8 cellular contexts compared by ENCODE assay signal in the genomic region with DNA sequence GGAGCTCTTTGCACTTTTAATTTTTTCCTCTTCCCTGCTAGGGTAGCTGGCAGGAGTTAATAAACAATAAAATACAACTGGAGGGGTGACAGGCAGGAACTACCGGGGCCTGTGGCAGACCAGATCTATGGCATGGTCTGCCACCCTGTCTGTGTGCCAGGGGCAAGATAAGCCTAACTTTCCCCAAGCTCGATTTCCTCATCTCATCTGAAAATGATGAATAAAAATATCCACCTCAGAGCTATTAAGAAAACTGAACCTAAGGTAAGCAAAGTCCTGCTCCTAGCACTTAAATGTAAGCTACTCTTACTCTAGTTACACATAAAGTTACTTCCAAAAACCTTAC. TPM values are rescaled to one million over a fixed set of nuclear protein-coding genes. Genes with fewer than 3 reads are reported as not detected.
DNase-seq lines count a peak whose midpoint lies in the region; ATAC-seq and TF ChIP-seq lines count a peak whose summit lies in the region.

No MANE protein-coding gene starts in this region.

- peaks cover 12 to 14% of the 10 kb centered on the region in 2 donors for H3K36me3 Mint-ChIP-seq in CD14-positive monocyte

- H3K9ac ChIP-seq in MM.1S (ENCODE audit: low read length): peak overlapping the region; percentile 99

- peaks cover 49% of the 10 kb centered on the region for H3K4me1 Mint-ChIP-seq in CD14-positive monocyte

- H3K9me2 ChIP-seq in MM.1S (replicated peaks; ENCODE audit: insufficient read depth, low read length): no peaks in the 10 kb centered on the region

- TF ChIP-seq CTCF in CD14-positive monocyte (IDR thresholded peaks at IDR 0.05) (no peak), MM.1S (IDR thresholded peaks at IDR 0.05; ENCODE audit: low read length) (no peak)

- H3K9me3 ChIP-seq in MM.1S (replicated peaks; ENCODE audit: insufficient read depth, low read length) (no peaks in the 10 kb centered on the region), neuron (ENCODE audit: low read length) (no peaks in the 10 kb centered on the region)
- no peaks in the 10 kb centered on the region for H3K9me3 ChIP-seq in effector memory CD4-positive, alpha-beta T cell (ENCODE audit: control insufficient read depth, low read length)

- peaks cover 23% of the 10 kb centered on the region for H3K79me2 ChIP-seq in MM.1S (ENCODE audit: low read length)

- H3F3A ChIP-seq in MM.1S (ENCODE audit: insufficient read depth, low read length): no peaks in the 10 kb centered on the region

- H3K4me1 ChIP-seq in MM.1S (ENCODE audit: low read length) (peaks cover 11% of the 10 kb centered on the region), neuron (ENCODE audit: insufficient read depth, low read length) (peaks cover 19% of the 10 kb centered on the region)
- H3K4me1 ChIP-seq in effector memory CD4-positive, alpha-beta T cell (ENCODE audit: control insufficient read depth, insufficient read depth, low read length, poor library complexity, severe bottlenecking): peaks cover 24% of the 10 kb centered on the region

- H3K27ac ChIP-seq in MM.1S (ENCODE audit: low read length): no peak overlapping the region
- peak overlapping the region; percentile 98 for H3K27ac ChIP-seq in effector memory CD4-positive, alpha-beta T cell (ENCODE audit: insufficient read depth, low read length, poor library complexity, severe bottlenecking)

- H3K27me3 ChIP-seq in MM.1S (replicated peaks; ENCODE audit: insufficient read depth, low read length): no peaks in the 10 kb centered on the region
- H3K27me3 ChIP-seq in effector memory CD4-positive, alpha-beta T cell (replicated peaks; ENCODE audit: control insufficient read depth, insufficient read depth, low read length, poor library complexity, severe bottlenecking): no peaks in the 10 kb centered on the region
- no peaks in the 10 kb centered on the region for H3K27me3 ChIP-seq in neuron (ENCODE audit: insufficient read depth, low read length)

- H2AFZ ChIP-seq in MM.1S (ENCODE audit: low read length) (peak overlapping the region; percentile 99), neuron (ENCODE audit: low read depth, low read length) (peak overlapping the region; percentile 14)

- H4K20me1 ChIP-seq in MM.1S (ENCODE audit: insufficient read depth, low read length): no peaks in the 10 kb centered on the region

- DNase-seq in CD14-positive monocyte (ENCODE audit: low spot score): no peak
- no peak for DNase-seq in MM.1S
- no peak for DNase-seq in effector memory CD4-positive, alpha-beta T cell
- no peak for DNase-seq in RPMI8226
- DNase-seq in NCI-H510A treated with DMSO at 0.1 percent for 48 hours (lab: John Stamatoyannopoulos, UW): no peak

- peak overlapping the region; percentile 82 for H3K4me2 ChIP-seq in MM.1S (ENCODE audit: low read depth, low read length)

- H3K27ac Mint-ChIP-seq in CD14-positive monocyte: peak overlapping the region; percentile 87 to 98 (median 96)

- H3K9me3 Mint-ChIP-seq in CD14-positive monocyte: no peaks in the 10 kb centered on the region

- ATAC-seq in HG03354 (IDR thresholded peaks at IDR 0.05; ENCODE audit: poor library complexity, severe bottlenecking, unreplicated experiment) (no peak), HG02840 (IDR thresholded peaks at IDR 0.05; ENCODE audit: low FRiP score, unreplicated experiment) (no peak)

- peak overlapping the region; percentile 88 to 95 for H3K4me3 Mint-ChIP-seq in CD14-positive monocyte

- H3K4me3 ChIP-seq in MM.1S (ENCODE audit: low read length) (peak overlapping the region; percentile 97), neuron (ENCODE audit: low read length) (peak overlapping the region; percentile 71)
- H3K4me3 ChIP-seq in effector memory CD4-positive, alpha-beta T cell (ENCODE audit: insufficient read depth, low read depth, low read length, poor library complexity, severe bottlenecking): peak overlapping the region; percentile 80

- no peaks in the 10 kb centered on the region for H3K36me3 ChIP-seq in MM.1S (replicated peaks; ENCODE audit: insufficient read depth, low read length)
- H3K36me3 ChIP-seq in effector memory CD4-positive, alpha-beta T cell (ENCODE audit: control insufficient read depth, insufficient read depth, low read length): no peaks in the 10 kb centered on the region
- peaks cover 10% of the 10 kb centered on the region for H3K36me3 ChIP-seq in neuron (ENCODE audit: insufficient read depth, low read length)

- intact Hi-C loops in CD14-positive monocyte (cut with micrococcal nuclease): loop anchor here (1.0 to 10.0 kb wide), 4 partner anchors 28 to 291 kb away; partner anchors contain the start of genes ATP6V0B (in 2 of the 2), KDM4A (in 1 of the 2) and ST3GAL3 (in 1 of the 2)

- no peaks in the 10 kb centered on the region for H3K27me3 Mint-ChIP-seq in CD14-positive monocyte (ENCODE audit: low read depth in 3 of 3)

RNA-seq across cellular contexts. Expression of gene IPO13, which starts 0.9 kb away (rescaled TPM):
- 10 to 100 TPM; 10.1 to 10.6 TPM for polyA plus RNA-seq in CD14-positive monocyte

RNA-seq across cellular contexts. Expression of gene ARTN, which starts 12.3 kb away (rescaled TPM):
- polyA plus RNA-seq in CD14-positive monocyte: not detected

RNA-seq across cellular contexts. Expression of gene DPH2, which starts 23.9 kb away (rescaled TPM):
- 10 to 100 TPM; 13.0 to 14.1 TPM for polyA plus RNA-seq in CD14-positive monocyte

RNA-seq across cellular contexts. Expression of gene ATP6V0B, which starts 28.9 kb away (rescaled TPM):
- 1,000 to 10,000 TPM in 1 of 2 donors, 100 to 1,000 TPM in 1; 954 to 1,219 TPM for polyA plus RNA-seq in CD14-positive monocyte

RNA-seq across cellular contexts. Expression of gene B4GALT2, which starts 33.1 kb away (rescaled TPM):
- polyA plus RNA-seq in CD14-positive monocyte: under 1 TPM in 1 of 2 donors, not detected in 1; 0.30 TPM
